27 cellular contexts compared by ENCODE assay signal in genomic region chr5:6464441-6464840, GRCh38. TPM values are rescaled to one million over a fixed set of nuclear protein-coding genes. Genes with fewer than 3 reads are reported as not detected.
"Had no signal": no experiment of that assay in that cellular context is flagged by ENCODE, and none has a peak within 500 bp of the region (broad histone marks: within the 10 kb centered on the region; RNA-seq: fewer than 3 reads in every experiment).

No MANE protein-coding gene starts in this region.

- H3K27me3 ChIP-seq: brain microvascular endothelial cell, foreskin keratinocyte, ovary, transverse colon had no signal

- H3K4me3 Mint-ChIP-seq: activated CD4-positive, alpha-beta memory T cell treated with anti-CD3 and anti-CD28 coated beads, Interleukin-2, amount 10 ng/mL, durations not matched to agents 7 days and 5 days; activated CD4-positive, alpha-beta T cell treated with anti-CD3 and anti-CD28 coated beads, Interleukin-2, amount 10 ng/mL, durations not matched to agents 24 days and 14 days; activated naive CD4-positive, alpha-beta T cell treated with anti-CD3 and anti-CD28 coated beads, Interleukin-2, amount 10 ng/mL, durations not matched to agents 7 days and 5 days; activated naive CD8-positive, alpha-beta T cell treated with anti-CD3 and anti-CD28 coated beads, Interleukin-2, amount 10 ng/mL, durations not matched to agents 7 days and 5 days; activated T-cell treated with anti-CD3 and anti-CD28 coated beads, Interleukin-2, amount 50 U/mL, for 24 hours; dendritic cell treated with granulocyte-macrophage colony-stimulating factor and Interleukin-4, amounts not matched to agents 40 ng/mL and 50 ng/mL, for 4 days; mesothelial cell of epicardium; naive B cell; nephron progenitor cell had no signal

- DNase-seq: activated CD4-positive, alpha-beta memory T cell treated with anti-CD3 and anti-CD28 coated beads, Interleukin-2, amount 10 ng/mL, durations not matched to agents 7 days and 5 days; activated CD4-positive, alpha-beta T cell treated with anti-CD3 and anti-CD28 coated beads, Interleukin-2, amount 10 ng/mL, durations not matched to agents 24 days and 14 days; activated CD4-positive, CD25-positive, alpha-beta regulatory T cell treated with anti-CD3 and anti-CD28 coated beads, Interleukin-2, amount 50 U/mL, for 72 hours; activated CD8-positive, alpha-beta memory T cell treated with anti-CD3 and anti-CD28 coated beads, Interleukin-2, amount 50 U/mL, for 48 hours; activated gamma-delta T cell; activated naive CD4-positive, alpha-beta T cell treated with anti-CD3 and anti-CD28 coated beads, Interleukin-2, amount 10 ng/mL, durations not matched to agents 7 days and 5 days; activated naive CD8-positive, alpha-beta T cell treated with anti-CD3 and anti-CD28 coated beads, Interleukin-2, amount 10 ng/mL, durations not matched to agents 7 days and 5 days; activated T-cell treated with anti-CD3 and anti-CD28 coated beads, Interleukin-2, amount 50 U/mL, for 24 hours; amniotic stem cell; brain microvascular endothelial cell; foreskin keratinocyte; glutamatergic neuron; hippocampal formation; mammary epithelial cell; naive B cell; nephron progenitor cell; ovary; stimulated activated CD4-positive, alpha-beta T cell treated with anti-CD3 and anti-CD28 coated beads, Interleukin-15, amount 100 ng/mL, for 24 hours; stimulated activated CD4-positive, alpha-beta T cell treated with anti-CD3 and anti-CD28 coated beads, Interleukin-2, amount 100 ng/mL, for 24 hours; stimulated activated naive CD4-positive, alpha-beta T cell; T-helper 2 cell; transverse colon had no signal

- H3K4me1 Mint-ChIP-seq: activated CD4-positive, alpha-beta memory T cell treated with anti-CD3 and anti-CD28 coated beads, Interleukin-2, amount 10 ng/mL, durations not matched to agents 7 days and 5 days; activated CD4-positive, alpha-beta T cell treated with anti-CD3 and anti-CD28 coated beads, Interleukin-2, amount 10 ng/mL, durations not matched to agents 24 days and 14 days; activated naive CD4-positive, alpha-beta T cell treated with anti-CD3 and anti-CD28 coated beads, Interleukin-2, amount 10 ng/mL, durations not matched to agents 7 days and 5 days; activated naive CD8-positive, alpha-beta T cell treated with anti-CD3 and anti-CD28 coated beads, Interleukin-2, amount 10 ng/mL, durations not matched to agents 7 days and 5 days; naive B cell had no signal

- H3K27ac ChIP-seq: brain microvascular endothelial cell, esophagus muscularis mucosa, foreskin keratinocyte, neutrophil, ovary, prostate gland, transverse colon had no signal

- H3K9me3 Mint-ChIP-seq: activated CD4-positive, alpha-beta memory T cell treated with anti-CD3 and anti-CD28 coated beads, Interleukin-2, amount 10 ng/mL, durations not matched to agents 7 days and 5 days; activated CD4-positive, alpha-beta T cell treated with anti-CD3 and anti-CD28 coated beads, Interleukin-2, amount 10 ng/mL, durations not matched to agents 24 days and 14 days; activated naive CD4-positive, alpha-beta T cell treated with anti-CD3 and anti-CD28 coated beads, Interleukin-2, amount 10 ng/mL, durations not matched to agents 7 days and 5 days; activated naive CD8-positive, alpha-beta T cell treated with anti-CD3 and anti-CD28 coated beads, Interleukin-2, amount 10 ng/mL, durations not matched to agents 7 days and 5 days; activated T-cell treated with anti-CD3 and anti-CD28 coated beads, Interleukin-2, amount 50 U/mL, for 24 hours; dendritic cell treated with granulocyte-macrophage colony-stimulating factor and Interleukin-4, amounts not matched to agents 40 ng/mL and 50 ng/mL, for 4 days; mesothelial cell of epicardium; nephron progenitor cell had no signal

- H3K9me3 ChIP-seq: esophagus muscularis mucosa, neutrophil, ovary, prostate gland, transverse colon had no signal

- H3K36me3 ChIP-seq: brain microvascular endothelial cell, esophagus muscularis mucosa, neutrophil, ovary, prostate gland, transverse colon had no signal

- ATAC-seq: foreskin keratinocyte had no signal

- H3K4me1 ChIP-seq: esophagus muscularis mucosa, foreskin keratinocyte, prostate gland, transverse colon had no signal

- H3K36me3 Mint-ChIP-seq: activated naive CD4-positive, alpha-beta T cell treated with anti-CD3 and anti-CD28 coated beads, Interleukin-2, amount 10 ng/mL, durations not matched to agents 7 days and 5 days; activated naive CD8-positive, alpha-beta T cell treated with anti-CD3 and anti-CD28 coated beads, Interleukin-2, amount 10 ng/mL, durations not matched to agents 7 days and 5 days; mesothelial cell of epicardium; naive B cell had no signal

- H3K4me3 ChIP-seq: esophagus muscularis mucosa, ovary, prostate gland, transverse colon had no signal

- H3K27ac Mint-ChIP-seq: activated CD4-positive, alpha-beta memory T cell treated with anti-CD3 and anti-CD28 coated beads, Interleukin-2, amount 10 ng/mL, durations not matched to agents 7 days and 5 days; activated CD4-positive, alpha-beta T cell treated with anti-CD3 and anti-CD28 coated beads, Interleukin-2, amount 10 ng/mL, durations not matched to agents 24 days and 14 days; activated naive CD4-positive, alpha-beta T cell treated with anti-CD3 and anti-CD28 coated beads, Interleukin-2, amount 10 ng/mL, durations not matched to agents 7 days and 5 days; activated naive CD8-positive, alpha-beta T cell treated with anti-CD3 and anti-CD28 coated beads, Interleukin-2, amount 10 ng/mL, durations not matched to agents 7 days and 5 days; activated T-cell treated with anti-CD3 and anti-CD28 coated beads, Interleukin-2, amount 50 U/mL, for 24 hours; dendritic cell treated with granulocyte-macrophage colony-stimulating factor and Interleukin-4, amounts not matched to agents 40 ng/mL and 50 ng/mL, for 4 days; mesothelial cell of epicardium; naive B cell; nephron progenitor cell had no signal

RNA-seq across cellular contexts. Expression of gene UBE2QL1, which starts 15.8 kb away (rescaled TPM):
- total RNA-seq: activated naive CD8-positive, alpha-beta T cell treated with anti-CD3 and anti-CD28 coated beads, Interleukin-2, amount 10 ng/mL, durations not matched to agents 7 days and 5 days; foreskin keratinocyte had no signal
